ENCODE assay signal across 24 cellular contexts in the genomic region with DNA sequence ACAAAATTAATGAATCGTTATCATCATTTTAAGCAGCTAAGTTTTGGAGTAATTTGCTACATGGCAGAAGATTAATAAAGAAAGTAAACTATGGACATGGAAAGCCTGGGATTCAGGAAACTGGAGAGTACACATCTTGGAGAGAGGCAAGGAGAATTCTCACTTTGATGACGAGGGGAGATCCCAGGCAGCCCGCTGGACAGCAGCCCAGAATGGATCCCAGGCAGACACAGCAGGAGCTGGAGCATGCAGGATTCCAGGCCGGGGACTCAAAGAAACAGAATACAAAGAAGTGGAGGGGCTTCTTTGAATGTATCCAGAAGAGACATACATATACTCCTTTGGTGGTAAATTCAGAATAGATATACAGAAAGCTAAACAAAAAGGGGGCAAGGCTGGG.
"Had no signal": no experiment of that assay in that cellular context is flagged by ENCODE, and none has a peak within 500 bp of the region (broad histone marks: within the 10 kb centered on the region; RNA-seq: fewer than 3 reads in every experiment).

No MANE protein-coding gene starts in this region.

- ATAC-seq: PC-3, Right ventricle myocardium inferior, SK-N-SH treated with all-trans-retinoic acid at 6 μM for 48 hours had no signal

- H3K9me3 ChIP-seq: MG63, Peyer's patch, SJCRH30 had no signal

- H3K27me3 ChIP-seq: MG63, Peyer's patch, SJCRH30 had no signal

- DNase-seq: KBM-7; MG63; NCI-H1092; NCI-H1105 treated with DMSO at 0.1 percent for 48 hours; NCI-H1417 treated with DMSO at 0.1 percent for 48 hours; NCI-H146; NCI-H187; NCI-H2029; NCI-H2081 treated with DMSO at 0.1 percent for 48 hours; NCI-H2171; NCI-H226; NCI-H510A; NCI-H524 treated with DMSO at 0.1 percent for 48 hours; NCI-H69; NCI-H774; NK-92 treated with Interleukin-12 subunit alpha and Interleukin-12 subunit beta, amount 100 ng/mL, for 24 hours; PC-3; Peyer's patch; SHP77 treated with DMSO at 0.1 percent for 48 hours; SJCRH30 had no signal

- H3K4me3 Mint-ChIP-seq: IgD-negative memory B cell had no signal

- H3K36me3 ChIP-seq: MG63, Peyer's patch, SJCRH30 had no signal

- H3K27ac ChIP-seq: HL-60, Peyer's patch, SJCRH30 had no signal

- H3K4me3 ChIP-seq: MG63, Peyer's patch, SJCRH30 had no signal

- H3K4me1 ChIP-seq: Peyer's patch had no signal

- H3K9me3 Mint-ChIP-seq: IgD-negative memory B cell had no signal

- H3K36me3 Mint-ChIP-seq: IgD-negative memory B cell had no signal
